Comparison of ENCODE assay signal across 16 cellular contexts in the genomic region with DNA sequence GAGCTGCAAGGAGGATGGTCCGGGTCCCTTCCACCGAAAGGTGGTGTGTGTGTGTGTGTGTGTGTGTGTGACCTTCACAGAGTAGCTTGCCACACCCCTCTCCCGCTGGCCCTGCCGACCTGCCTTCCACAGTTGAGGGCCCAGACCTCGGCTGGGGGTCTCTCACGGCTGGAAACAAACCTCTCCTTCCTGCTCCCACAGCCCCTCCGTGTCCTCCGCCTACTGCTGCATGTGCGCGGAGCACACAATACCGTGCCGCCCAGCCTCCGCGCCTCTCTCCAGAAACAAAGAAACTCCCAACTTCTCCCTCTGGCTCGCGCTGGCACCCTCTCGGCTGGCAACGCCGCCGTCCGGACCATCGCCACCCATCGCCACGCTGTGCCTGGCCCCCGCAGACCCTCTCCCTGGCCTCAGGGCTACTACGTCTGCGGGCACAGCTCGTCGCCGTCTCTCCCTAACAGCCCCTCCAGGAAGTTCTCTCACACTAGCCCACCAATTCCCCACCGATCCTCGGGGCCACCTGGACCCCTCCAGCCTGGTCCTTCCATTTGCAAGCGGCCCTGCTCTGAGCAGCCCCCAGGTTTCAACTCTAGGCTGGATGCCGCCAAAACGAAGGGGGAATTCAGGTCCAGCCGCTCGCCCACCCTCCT.
DNase-seq lines count a peak whose midpoint lies in the region; ATAC-seq lines count a peak whose summit lies in the region.
"Had no signal": no experiment of that assay in that cellular context is flagged by ENCODE, and none has a peak within 500 bp of the region (broad histone marks: within the 10 kb centered on the region; RNA-seq: fewer than 3 reads in every experiment).

No MANE protein-coding gene starts in this region.

- peaks cover 10 to 41% of the 10 kb centered on the region in 2 donors for H3K36me3 Mint-ChIP-seq in CD4-positive, alpha-beta memory T cell
- H3K36me3 Mint-ChIP-seq: naive B cell had no signal

- CTCF ChIA-PET in CD4-positive, alpha-beta memory T cell (lab: Charles Lee; ENCODE audit: partially characterized antibody) = no interaction called here

- H3K9ac ChIP-seq in iPS-18a (ENCODE audit: low read length) = peak overlapping the region; percentile 63

- H3K4me1 ChIP-seq in iPS-18a (ENCODE audit: control insufficient read depth, low read depth, low read length) = peaks cover 5% of the 10 kb centered on the region
- no peaks in the 10 kb centered on the region for H3K4me1 ChIP-seq in CD4-positive, alpha-beta memory T cell (ENCODE audit: insufficient read depth, low read length)

- no peak for DNase-seq in stimulated activated naive CD8-positive, alpha-beta T cell treated with anti-CD3 and anti-CD28 coated beads, Interleukin-15, Interleukin-2, amounts not matched to agents 100 U/mL and 50 U/mL, for 24 hours
- DNase-seq in stimulated activated naive CD8-positive, alpha-beta T cell treated with anti-CD3 and anti-CD28 coated beads, Interleukin-15, amount 100 ng/mL, for 72 hours = no peak
- DNase-seq in NCI-H69 (lab: John Stamatoyannopoulos, UW) (peak; percentile 36), NCI-H146 (lab: John Stamatoyannopoulos, UW) (no peak), caudate nucleus (lab: John Stamatoyannopoulos, UW) (no peak)
- no peak for DNase-seq in CD4-positive, alpha-beta memory T cell
- DNase-seq: activated CD8-positive, alpha-beta memory T cell treated with anti-CD3 and anti-CD28 coated beads for 24 hours; central memory CD4-positive, alpha-beta T cell; esophagus squamous epithelium; HFFc6; immature natural killer cell; naive B cell; PC-3; T-helper 9 cell had no signal

- H3K4me1 Mint-ChIP-seq in stimulated activated naive CD8-positive, alpha-beta T cell treated with anti-CD3 and anti-CD28 coated beads, Interleukin-15, amount 100 ng/mL, for 72 hours = peaks cover 10% of the 10 kb centered on the region
- H3K4me1 Mint-ChIP-seq in CD4-positive, alpha-beta memory T cell = peaks cover 0 to 4% (median under 1%) of the 10 kb centered on the region in 4 donors

- peak overlapping the region in 1 of 2 donors; percentile 12 for H3K27ac Mint-ChIP-seq in stimulated activated naive CD8-positive, alpha-beta T cell treated with anti-CD3 and anti-CD28 coated beads, Interleukin-15, amount 100 ng/mL, for 72 hours
- H3K27ac Mint-ChIP-seq in CD4-positive, alpha-beta memory T cell = no peak overlapping the region
- H3K27ac Mint-ChIP-seq: HFFc6, immature natural killer cell had no signal

- ATAC-seq in stimulated activated naive CD8-positive, alpha-beta T cell treated with anti-CD3 and anti-CD28 coated beads, Interleukin-15, Interleukin-2, amounts not matched to agents 100 U/mL and 50 U/mL, for 24 hours = peak; percentile 2
- no peak for ATAC-seq in stimulated activated naive CD8-positive, alpha-beta T cell treated with anti-CD3 and anti-CD28 coated beads, Interleukin-15, amount 100 ng/mL, for 72 hours
- ATAC-seq: PC-3, psoas muscle had no signal

- H3K27me3 Mint-ChIP-seq in stimulated activated naive CD8-positive, alpha-beta T cell treated with anti-CD3 and anti-CD28 coated beads, Interleukin-15, amount 100 ng/mL, for 72 hours = no peaks in the 10 kb centered on the region
- H3K27me3 Mint-ChIP-seq in CD4-positive, alpha-beta memory T cell = no peaks in the 10 kb centered on the region
- H3K27me3 Mint-ChIP-seq: naive B cell had no signal

- H3K27me3 ChIP-seq in iPS-18a (ENCODE audit: control insufficient read depth, insufficient read depth, low read length) = peaks cover 23% of the 10 kb centered on the region
- H3K27me3 ChIP-seq in CD4-positive, alpha-beta memory T cell (ENCODE audit: insufficient read depth, low read length) = no peaks in the 10 kb centered on the region
- H3K27me3 ChIP-seq: esophagus squamous epithelium had no signal

- H3K4me3 Mint-ChIP-seq in stimulated activated naive CD8-positive, alpha-beta T cell treated with anti-CD3 and anti-CD28 coated beads, Interleukin-15, amount 100 ng/mL, for 72 hours = no peak overlapping the region
- H3K4me3 Mint-ChIP-seq in CD4-positive, alpha-beta memory T cell = no peak overlapping the region
- H3K4me3 Mint-ChIP-seq: HFFc6, immature natural killer cell had no signal

- H3K4me3 ChIP-seq in iPS-18a (ENCODE audit: low read length) = peak overlapping the region; percentile 51
- H3K4me3 ChIP-seq in CD4-positive, alpha-beta memory T cell (ENCODE audit: low read length in 2 of 2) = no peak overlapping the region
- H3K4me3 ChIP-seq: esophagus squamous epithelium, psoas muscle had no signal

- no peak overlapping the region for H3K27ac ChIP-seq in iPS-18a (ENCODE audit: low read length)
- no peak overlapping the region for H3K27ac ChIP-seq in CD4-positive, alpha-beta memory T cell (ENCODE audit: low read depth, low read length)
- no peak overlapping the region for H3K27ac ChIP-seq in caudate nucleus (ENCODE audit: low read depth, low read length)
- H3K27ac ChIP-seq: esophagus squamous epithelium, psoas muscle had no signal

- POLR2A ChIA-PET in CD4-positive, alpha-beta memory T cell (lab: Charles Lee; ENCODE audit: partially characterized antibody) = no interaction called here

- intact Hi-C loops in CD4-positive, alpha-beta memory T cell (cut with micrococcal nuclease) = no loop called here

- no peaks in the 10 kb centered on the region for H3K36me3 ChIP-seq in iPS-18a (ENCODE audit: control insufficient read depth, low read depth, low read length)
- peaks cover 24% of the 10 kb centered on the region for H3K36me3 ChIP-seq in CD4-positive, alpha-beta memory T cell (ENCODE audit: insufficient read depth, low read length)

- H3K9me3 Mint-ChIP-seq in stimulated activated naive CD8-positive, alpha-beta T cell treated with anti-CD3 and anti-CD28 coated beads, Interleukin-15, amount 100 ng/mL, for 72 hours = no peaks in the 10 kb centered on the region
- no peaks in the 10 kb centered on the region for H3K9me3 Mint-ChIP-seq in CD4-positive, alpha-beta memory T cell
- H3K9me3 Mint-ChIP-seq: HFFc6, immature natural killer cell, naive B cell had no signal

- no peaks in the 10 kb centered on the region for H3K9me3 ChIP-seq in iPS-18a (ENCODE audit: control insufficient read depth, low read depth, low read length)
- H3K9me3 ChIP-seq in CD4-positive, alpha-beta memory T cell (ENCODE audit: control insufficient read depth in 1 of 2, low read length in 2 of 2) = no peaks in the 10 kb centered on the region
- H3K9me3 ChIP-seq: esophagus squamous epithelium, psoas muscle had no signal
